In the genomic region with DNA sequence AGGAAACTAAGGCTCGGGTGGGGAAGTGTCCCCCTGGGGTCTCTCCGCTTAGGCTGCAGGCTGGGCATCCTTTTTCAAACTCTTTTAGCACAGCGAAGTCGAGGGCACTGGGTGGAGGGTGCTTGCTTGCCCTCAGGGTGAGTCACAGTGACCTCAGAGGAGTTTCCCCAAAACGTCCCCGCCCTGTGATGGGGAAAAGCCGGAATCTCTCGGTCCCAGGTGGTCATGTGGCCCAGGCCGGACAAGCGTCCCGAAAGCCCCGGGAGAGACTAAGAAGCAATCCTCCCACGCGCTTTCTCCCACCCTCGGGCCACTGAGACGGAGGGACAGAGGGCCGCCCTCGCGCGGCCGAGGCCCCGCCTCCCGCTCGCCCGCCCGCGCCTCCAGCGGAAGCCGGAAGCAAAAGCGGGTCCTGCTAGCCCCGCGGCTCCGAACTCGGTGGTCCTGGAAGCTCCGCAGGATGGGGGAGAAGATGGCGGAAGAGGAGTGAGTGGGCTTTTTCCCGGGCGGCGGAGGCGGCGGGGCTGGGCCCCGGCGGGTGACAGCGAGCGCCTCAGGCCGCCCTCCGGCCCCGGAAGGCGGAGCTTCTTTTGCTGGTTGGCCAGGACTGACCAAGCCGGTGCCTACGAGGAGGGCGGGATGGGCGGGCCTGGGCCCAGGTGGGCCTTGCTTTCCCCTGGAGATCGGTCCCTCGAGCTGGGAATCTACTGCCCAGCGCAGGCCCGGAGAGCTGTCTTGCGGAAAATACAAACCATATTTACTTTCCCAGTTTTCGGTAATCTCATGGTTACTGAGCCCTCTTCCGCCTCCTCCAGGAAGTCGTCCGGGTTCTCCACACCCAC, we compare ENCODE assay signal across 1 cellular context.
A peak's percentile ranks its signal among the peaks of the same experiment; 100 is the strongest.
TF ChIP-seq lines count a peak whose summit lies in the region.

A gene with protein sequence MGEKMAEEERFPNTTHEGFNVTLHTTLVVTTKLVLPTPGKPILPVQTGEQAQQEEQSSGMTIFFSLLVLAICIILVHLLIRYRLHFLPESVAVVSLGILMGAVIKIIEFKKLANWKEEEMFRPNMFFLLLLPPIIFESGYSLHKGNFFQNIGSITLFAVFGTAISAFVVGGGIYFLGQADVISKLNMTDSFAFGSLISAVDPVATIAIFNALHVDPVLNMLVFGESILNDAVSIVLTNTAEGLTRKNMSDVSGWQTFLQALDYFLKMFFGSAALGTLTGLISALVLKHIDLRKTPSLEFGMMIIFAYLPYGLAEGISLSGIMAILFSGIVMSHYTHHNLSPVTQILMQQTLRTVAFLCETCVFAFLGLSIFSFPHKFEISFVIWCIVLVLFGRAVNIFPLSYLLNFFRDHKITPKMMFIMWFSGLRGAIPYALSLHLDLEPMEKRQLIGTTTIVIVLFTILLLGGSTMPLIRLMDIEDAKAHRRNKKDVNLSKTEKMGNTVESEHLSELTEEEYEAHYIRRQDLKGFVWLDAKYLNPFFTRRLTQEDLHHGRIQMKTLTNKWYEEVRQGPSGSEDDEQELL (plus strand): TSS at position 366 of the 842 bp plus-strand sequence. CDS start 95 bp downstream, at position 461.

TF ChIP-seq in IMR-90, 13 proteins besides CTCF, POLR2A, EP300 and RAD21:
- TF ChIP-seq MXI1 (IDR thresholded peaks at IDR 0.05; ENCODE audit: borderline replicate concordance, low read depth, low read length) (0 out of 2 replicates have a peak, but pooled peaks have one; percentile 8), CHD1 (IDR thresholded peaks at IDR 0.05; ENCODE audit: low read depth, low read length) (no peak), USF2 (IDR thresholded peaks at IDR 0.05; ENCODE audit: low read depth, low read length) (peak; percentile 80), MAZ (IDR thresholded peaks at IDR 0.05; ENCODE audit: borderline replicate concordance, low read depth, low read length) (no peak; the same call in 1 of the 2 replicates), FOS (IDR thresholded peaks at IDR 0.05; ENCODE audit: low read depth, low read length) (peak; percentile 78), BHLHE40 (IDR thresholded peaks at IDR 0.05; ENCODE audit: low read depth, low read length) (0 out of 2 replicates have a peak, but pooled peaks have one; percentile 9), SMC3 (IDR thresholded peaks at IDR 0.05; ENCODE audit: low read depth, low read length) (no peak)
